ENCODE assay signal across 8 cellular contexts in genomic region chr20:44643596-44644383, GRCh38. TPM values are rescaled to one million over a fixed set of nuclear protein-coding genes. Genes with fewer than 3 reads are reported as not detected.
DNase-seq lines count a peak whose midpoint lies in the region; ATAC-seq, FAIRE-seq and TF ChIP-seq lines count a peak whose summit lies in the region.

No MANE protein-coding gene starts in this region.

- intact Hi-C loops in ascending aorta (cut with DNase I): no loop called here

- no peaks in the 10 kb centered on the region for H3K79me2 ChIP-seq in hepatocyte

- no peak overlapping the region for H2AFZ ChIP-seq in hepatocyte

- 56% methylated on average over 20 of the region's 20 CpGs for WGBS in hepatocyte (ENCODE audit: low lambda C conversion rate, missing lambda C conversion rate)

- H3K4me3 ChIP-seq in ascending aorta (no peak overlapping the region), hepatocyte (no peak overlapping the region)

- TF ChIP-seq CTCF in ascending aorta (IDR thresholded peaks at IDR 0.05) (no peak), hepatocyte (IDR thresholded peaks at IDR 0.05; ENCODE audit: poor library complexity) (no peak)

- H3K9me2 ChIP-seq in hepatocyte (replicated peaks; ENCODE audit: insufficient read depth): no peaks in the 10 kb centered on the region

- H3K4me1 ChIP-seq in ascending aorta (peaks cover 0 to 11% of the 10 kb centered on the region in 2 donors), hepatocyte (ENCODE audit: insufficient read depth) (peaks cover 20% of the 10 kb centered on the region)

- no peaks in the 10 kb centered on the region for H3K9me3 ChIP-seq in ascending aorta
- H3K9me3 ChIP-seq in hepatocyte (ENCODE audit: low read depth): no peaks in the 10 kb centered on the region

- H3K27me3 ChIP-seq in ascending aorta (no peaks in the 10 kb centered on the region), hepatocyte (no peaks in the 10 kb centered on the region)

- H3K36me3 ChIP-seq in ascending aorta (no peaks in the 10 kb centered on the region), hepatocyte (replicated peaks; ENCODE audit: insufficient read depth, low read depth) (no peaks in the 10 kb centered on the region)

- H4K20me1 ChIP-seq in hepatocyte (ENCODE audit: insufficient read depth, poor library complexity, severe bottlenecking): no peaks in the 10 kb centered on the region

- peak overlapping the region; percentile 64 for H3K4me2 ChIP-seq in hepatocyte

- peak; percentile 61 for FAIRE-seq in RCC 7860 (lab: Jason Lieb, UNC)

- ATAC-seq in HG03571 (IDR thresholded peaks at IDR 0.05; ENCODE audit: unreplicated experiment): no peak

- peak overlapping the region; percentile 47 to 57 for H3K27ac ChIP-seq in ascending aorta
- H3K27ac ChIP-seq in hepatocyte: peak overlapping the region; percentile 81

- DNase-seq in GM04503 (ENCODE audit: low read depth) (peak; percentile 68), RCC 7860 (ENCODE audit: low spot score) (peak; percentile 94), ascending aorta (ENCODE audit: low spot score in 2 of 2) (peak; percentile 44 to 85), hepatocyte (ENCODE audit: low spot score) (peak; percentile 77), smooth muscle cell of the brain vasculature (ENCODE audit: low read depth, low spot score) (peak; percentile 93), HUDEP-2 (lab: John Stamatoyannopoulos, UW; ENCODE audit: unreplicated experiment in 76 of 76) (no peak), NCI-H1436 treated with DMSO at 0.1 percent for 48 hours (lab: John Stamatoyannopoulos, UW) (no peak)

RNA-seq across cellular contexts. Expression of gene ADA, which starts 7.7 kb away (rescaled TPM):
- total RNA-seq in ascending aorta (0.75 TPM), hepatocyte (10.4 and 15.5 TPM in 2 replicates)
- 13.5 and 18.5 TPM in 2 replicates for polyA plus RNA-seq in hepatocyte

Comparison
In these comparisons a context has a peak if more than half of its experiments do, and no peak if none do; other contexts are left out.
1. DNase-seq: peak in GM04503 (single experiment), RCC 7860 (single experiment), ascending aorta (2 of 2), hepatocyte (single experiment) and smooth muscle cell of the brain vasculature (single experiment); none in HUDEP-2 (0 of 76) and NCI-H1436 treated with DMSO at 0.1 percent for 48 hours (single experiment).